ENCODE assay signal across 28 cellular contexts in genomic region chr15:69071265-69071664, GRCh38. TPM values are rescaled to one million over a fixed set of nuclear protein-coding genes. Genes with fewer than 3 reads are reported as not detected.
"Had no signal": no experiment of that assay in that cellular context is flagged by ENCODE, and none has a peak within 500 bp of the region (broad histone marks: within the 10 kb centered on the region; RNA-seq: fewer than 3 reads in every experiment).

No MANE protein-coding gene starts in this region.

- H3K36me3 ChIP-seq: brain microvascular endothelial cell, cardiac muscle cell, MG63, SJSA1 had no signal

- ATAC-seq: activated CD8-positive, alpha-beta T cell treated with anti-CD3 and anti-CD28 coated beads, Interleukin-2, amount 10 ng/mL, durations not matched to agents 7 days and 5 days; activated T-cell treated with anti-CD3 and anti-CD28 coated beads, Interleukin-2, amount 50 U/mL, for 4 hours; Panc1 had no signal

- DNase-seq: activated CD4-positive, alpha-beta T cell treated with anti-CD3 and anti-CD28 coated beads, Interleukin-2, amount 10 ng/mL, durations not matched to agents 7 days and 5 days; activated CD4-positive, alpha-beta T cell treated with anti-CD3 and anti-CD28 coated beads, Interleukin-2, amount 50 U/mL, for 48 hours; activated CD8-positive, alpha-beta T cell treated with anti-CD3 and anti-CD28 coated beads, Interleukin-2, amount 10 ng/mL, durations not matched to agents 7 days and 5 days; activated effector memory CD4-positive, alpha-beta T cell treated with anti-CD3 and anti-CD28 coated beads, Interleukin-2, amount 50 U/mL, for 16 hours; activated naive CD4-positive, alpha-beta T cell; activated naive CD4-positive, alpha-beta T cell treated with anti-CD3 and anti-CD28 coated beads, Interleukin-2, amount 50 U/mL, for 16 hours; activated naive CD8-positive, alpha-beta T cell treated with anti-CD3 and anti-CD28 coated beads for 36 hours; activated T-cell treated with anti-CD3 and anti-CD28 coated beads, Interleukin-2, amount 50 U/mL, for 4 hours; amniotic stem cell; aorta; brain microvascular endothelial cell; Kasumi-1; KG1; MG63; NCI-H1092; NCI-H1436 treated with DMSO at 0.1 percent for 48 hours; NCI-H1694 treated with DMSO at 0.1 percent for 48 hours; NCI-H2029; NCI-H345; NCI-H510A; NCI-H526; NCI-H748 treated with DMSO at 0.1 percent for 48 hours; SHP77 treated with DMSO at 0.1 percent for 48 hours; SK-N-SH had no signal

- H3K27ac ChIP-seq: brain microvascular endothelial cell, cardiac muscle cell, SJSA1 had no signal

- FAIRE-seq: TTC549 had no signal

- H3K27me3 ChIP-seq: brain microvascular endothelial cell, cardiac muscle cell, MG63, SJSA1 had no signal

- H3K4me3 ChIP-seq: cardiac muscle cell, MG63, SJSA1 had no signal

- H3K9me3 ChIP-seq: SJSA1, SK-N-SH had no signal

RNA-seq across cellular contexts. Expression of gene NOX5, which starts 56.8 kb away (rescaled TPM):
- total RNA-seq: activated CD4-positive, alpha-beta T cell treated with anti-CD3 and anti-CD28 coated beads, Interleukin-2, amount 10 ng/mL, durations not matched to agents 7 days and 5 days; activated CD8-positive, alpha-beta T cell treated with anti-CD3 and anti-CD28 coated beads, Interleukin-2, amount 10 ng/mL, durations not matched to agents 7 days and 5 days; activated naive CD8-positive, alpha-beta T cell treated with anti-CD3 and anti-CD28 coated beads for 36 hours; activated T-cell treated with anti-CD3 and anti-CD28 coated beads, Interleukin-2, amount 50 U/mL, for 4 hours; SJSA1 had no signal
